16 cellular contexts compared by ENCODE assay signal in genomic region chr7:116273283-116273917, GRCh38.
DNase-seq lines count a peak whose midpoint lies in the region; ATAC-seq and TF ChIP-seq lines count a peak whose summit lies in the region.
"Had no signal": no experiment of that assay in that cellular context is flagged by ENCODE, and none has a peak within 500 bp of the region (broad histone marks: within the 10 kb centered on the region; RNA-seq: fewer than 3 reads in every experiment).

No MANE protein-coding gene starts in this region.

- no peaks in the 10 kb centered on the region for H3K79me2 ChIP-seq in PC-9 (ENCODE audit: low read depth)

- peak overlapping the region; percentile 77 for H3K4me2 ChIP-seq in PC-9

- TF ChIP-seq CTCF in PC-9 (conservative IDR thresholded peaks at IDR 0.05), result no peak
- TF ChIP-seq CTCF in gastroesophageal sphincter (IDR thresholded peaks at IDR 0.05), result no peak
- TF ChIP-seq CTCF in gastrocnemius medialis (IDR thresholded peaks at IDR 0.05 in 4 of 5, conservative IDR thresholded peaks at IDR 0.05 in 1 of 5), result no peak
- TF ChIP-seq CTCF in RWPE1 (conservative IDR thresholded peaks at IDR 0.05; ENCODE audit: low read depth), result no peak

- ATAC-seq in gastroesophageal sphincter (no peak), gastrocnemius medialis (no peak), HG02852 (IDR thresholded peaks at IDR 0.05; ENCODE audit: unreplicated experiment) (no peak)
- no peak for ATAC-seq in activated T-cell treated with anti-CD3 and anti-CD28 coated beads, Interleukin-2, amount 50 U/mL, for 4 hours
- ATAC-seq: activated T-helper 17 cell treated with anti-CD3 and anti-CD28 coated beads, Interleukin-2, amount 50 U/mL, for 72 hours; body of pancreas; mucosa of descending colon had no signal

- H3K36me3 ChIP-seq in PC-9 (ENCODE audit: low read depth), result no peaks in the 10 kb centered on the region
- H3K36me3 ChIP-seq in gastroesophageal sphincter, result no peaks in the 10 kb centered on the region
- H3K36me3 ChIP-seq in gastrocnemius medialis, result no peaks in the 10 kb centered on the region

- H4K20me1 ChIP-seq in PC-9 (ENCODE audit: insufficient read depth), result no peaks in the 10 kb centered on the region

- H3K4me3 ChIP-seq in PC-9 (no peak overlapping the region), gastroesophageal sphincter (no peak overlapping the region), gastrocnemius medialis (no peak overlapping the region)
- H3K4me3 ChIP-seq: body of pancreas, GM23248, mucosa of descending colon had no signal

- peak overlapping the region; percentile 93 for H3K27ac ChIP-seq in PC-9
- H3K27ac ChIP-seq in gastroesophageal sphincter, result peak overlapping the region; percentile 52 to 96 (median 83)
- peak overlapping the region in 3 of 4 donors; percentile 79 to 90 (median 85) for H3K27ac ChIP-seq in gastrocnemius medialis
- no peak overlapping the region for H3K27ac ChIP-seq in RWPE1
- H3K27ac ChIP-seq: body of pancreas had no signal

- no peak overlapping the region for H3K4me3 Mint-ChIP-seq in activated T-cell treated with anti-CD3 and anti-CD28 coated beads, Interleukin-2, amount 50 U/mL, for 4 hours
- H3K4me3 Mint-ChIP-seq: activated naive CD8-positive, alpha-beta T cell treated with anti-CD3 and anti-CD28 coated beads, Interleukin-2, amount 10 ng/mL, durations not matched to agents 7 days and 5 days; activated T-helper 17 cell treated with anti-CD3 and anti-CD28 coated beads, Interleukin-2, amount 50 U/mL, for 72 hours had no signal

- H3K27me3 ChIP-seq in PC-9 (ENCODE audit: insufficient read depth, low read depth) (no peaks in the 10 kb centered on the region), gastroesophageal sphincter (no peaks in the 10 kb centered on the region), gastrocnemius medialis (no peaks in the 10 kb centered on the region)
- H3K27me3 ChIP-seq: body of pancreas had no signal

- H3F3A ChIP-seq in PC-9 (ENCODE audit: insufficient read depth, low read depth), result peaks cover 39% of the 10 kb centered on the region

- 29 to 49% methylated on average over 4 of the region's 4 CpGs for WGBS in gastroesophageal sphincter (ENCODE audit: low coverage in 1 of 2), 2 donors

- POLR2A ChIA-PET in PC-9 (lab: Charles Lee; ENCODE audit: unreplicated experiment) (interaction anchor here (0.6 to 0.7 kb wide), 3 partner anchors 120 to 238 kb away, joined by 5 to 8 read pairs (median 6); no protein-coding TSS in a partner anchor), RWPE1 (lab: Yijun Ruan, JAX; ENCODE audit: low non-redundant PET) (no interaction called here)

- in situ Hi-C loops in gastrocnemius medialis (cut with MboI; ENCODE audit: low sequenced_read_pairs in 4 of 4), result loop anchor here in 1 of 4 donors (25.0 kb wide), 1 partner anchor 314 kb away; no protein-coding TSS in a partner anchor

- CTCF ChIA-PET in PC-9 (lab: Charles Lee), result interaction anchor here (1.1 kb wide), 1 partner anchor 14 kb away, joined by 16 read pairs; no protein-coding TSS in a partner anchor
- CTCF ChIA-PET in RWPE1 (lab: Yijun Ruan, JAX), result interaction anchor here (0.5 to 0.6 kb wide), 2 partner anchors 67 to 122 kb away, joined by 3 read pairs; no protein-coding TSS in a partner anchor

- H2AFZ ChIP-seq in PC-9, result no peak overlapping the region; the same call in 1 of the 2 replicates
- H2AFZ ChIP-seq: GM23248 had no signal

- H3K4me1 ChIP-seq in PC-9 (replicated peaks; ENCODE audit: insufficient read depth) (peaks cover 49% of the 10 kb centered on the region), gastroesophageal sphincter (peaks cover 15 to 60% (median 22%) of the 10 kb centered on the region in 3 donors), gastrocnemius medialis (peaks cover 35 to 60% of the 10 kb centered on the region in 2 donors)

- H3K27me3 Mint-ChIP-seq in activated T-cell treated with anti-CD3 and anti-CD28 coated beads, Interleukin-2, amount 50 U/mL, for 4 hours (ENCODE audit: low read depth), result peaks cover 22% of the 10 kb centered on the region

- BruUV-seq in PC-9 (replicated peaks; lab: Mats Ljungman, UMichigan), result TSS peak; percentile 90

- no peaks in the 10 kb centered on the region for H3K9me2 ChIP-seq in PC-9 (ENCODE audit: insufficient read depth)

- no peak for TF ChIP-seq POLR2A in gastroesophageal sphincter (IDR thresholded peaks at IDR 0.05)
- no peak for TF ChIP-seq POLR2A in gastrocnemius medialis (IDR thresholded peaks at IDR 0.05)

- H3K9me3 Mint-ChIP-seq in activated T-cell treated with anti-CD3 and anti-CD28 coated beads, Interleukin-2, amount 50 U/mL, for 4 hours, result no peaks in the 10 kb centered on the region
- H3K9me3 Mint-ChIP-seq: activated naive CD8-positive, alpha-beta T cell treated with anti-CD3 and anti-CD28 coated beads, Interleukin-2, amount 10 ng/mL, durations not matched to agents 7 days and 5 days; activated T-helper 17 cell treated with anti-CD3 and anti-CD28 coated beads, Interleukin-2, amount 50 U/mL, for 72 hours had no signal

- H3K9me3 ChIP-seq in PC-9 (ENCODE audit: insufficient read depth, low read depth) (peaks cover 5% of the 10 kb centered on the region; the same call in 1 of the 2 replicates), gastroesophageal sphincter (no peaks in the 10 kb centered on the region), gastrocnemius medialis (no peaks in the 10 kb centered on the region)
- H3K9me3 ChIP-seq: body of pancreas, mucosa of descending colon had no signal

- no peak for TF ChIP-seq EP300 in gastroesophageal sphincter (IDR thresholded peaks at IDR 0.05)

- H3K36me3 Mint-ChIP-seq in activated T-cell treated with anti-CD3 and anti-CD28 coated beads, Interleukin-2, amount 50 U/mL, for 4 hours (ENCODE audit: insufficient read depth), result no peaks in the 10 kb centered on the region
- H3K36me3 Mint-ChIP-seq: activated naive CD8-positive, alpha-beta T cell treated with anti-CD3 and anti-CD28 coated beads, Interleukin-2, amount 10 ng/mL, durations not matched to agents 7 days and 5 days had no signal

- intact Hi-C loops in PC-9 (cut with micrococcal nuclease; ENCODE audit: unreplicated experiment), result loop anchor here (2.0 kb wide), 2 partner anchors 127 to 169 kb away; no protein-coding TSS in a partner anchor
- intact Hi-C loops in gastrocnemius medialis (cut with DNase I; ENCODE audit: low total_unique reads), result loop anchor here (5.0 kb wide), 2 partner anchors 44 to 534 kb away; no protein-coding TSS in a partner anchor

- H3K4me1 Mint-ChIP-seq in activated T-cell treated with anti-CD3 and anti-CD28 coated beads, Interleukin-2, amount 50 U/mL, for 4 hours (ENCODE audit: low read depth), result no peaks in the 10 kb centered on the region
- H3K4me1 Mint-ChIP-seq: activated naive CD8-positive, alpha-beta T cell treated with anti-CD3 and anti-CD28 coated beads, Interleukin-2, amount 10 ng/mL, durations not matched to agents 7 days and 5 days; activated T-helper 17 cell treated with anti-CD3 and anti-CD28 coated beads, Interleukin-2, amount 50 U/mL, for 72 hours had no signal

- DNase-seq in EL (peak; percentile 6), PC-9 (peak; percentile 33 to 94), gastrocnemius medialis (no peak), OCI-M2 (lab: John Stamatoyannopoulos, UW; ENCODE audit: unreplicated experiment) (no peak), RWPE1 (ENCODE audit: low spot score) (no peak)
- DNase-seq in activated T-cell treated with anti-CD3 and anti-CD28 coated beads, Interleukin-2, amount 50 U/mL, for 4 hours, result no peak
- DNase-seq: activated CD4-positive, alpha-beta T cell treated with anti-CD3 and anti-CD28 coated beads for 1 hour; activated naive CD8-positive, alpha-beta T cell treated with anti-CD3 and anti-CD28 coated beads, Interleukin-2, amount 10 ng/mL, durations not matched to agents 7 days and 5 days; body of pancreas; foreskin melanocyte; GM23248; mucosa of descending colon; NCI-H146 had no signal

Comparison
In these comparisons a context has a peak if more than half of its experiments do, and no peak if none do; other contexts are left out.
1. DNase-seq: peak in EL (single experiment) and PC-9 (2 of 2); none in gastrocnemius medialis (0 of 2), OCI-M2 (single experiment), RWPE1 (single experiment) and activated T-cell treated with anti-CD3 and anti-CD28 coated beads, Interleukin-2, amount 50 U/mL, for 4 hours (single experiment).